In genomic region chr3:35422826-35423601, GRCh38 we compare ENCODE assay signal across 19 cellular contexts.
DNase-seq lines count a peak whose midpoint lies in the region; ATAC-seq, FAIRE-seq and TF ChIP-seq lines count a peak whose summit lies in the region.
"Had no signal": no experiment of that assay in that cellular context is flagged by ENCODE, and none has a peak within 500 bp of the region (broad histone marks: within the 10 kb centered on the region; RNA-seq: fewer than 3 reads in every experiment).

No MANE protein-coding gene starts in this region.

- H2AK5ac ChIP-seq in H9 (ENCODE audit: insufficient read length, low read length) = no peak overlapping the region

- H3K4ac ChIP-seq in H9 (ENCODE audit: low read depth, low read length) = no peak overlapping the region

- H3T11ph ChIP-seq in H9 (ENCODE audit: low read length) = no peak overlapping the region

- H3K56ac ChIP-seq in H9 (ENCODE audit: insufficient read length, low read depth, low read length) = no peak overlapping the region

- peak; percentile 70 for FAIRE-seq in endothelial cell of umbilical vein (lab: Jason Lieb, UNC)
- FAIRE-seq: TTC549 had no signal

- no peaks in the 10 kb centered on the region for H3K9me1 ChIP-seq in endothelial cell of umbilical vein (replicated peaks; ENCODE audit: control insufficient read depth, extremely low read depth, insufficient read depth, low read length)

- intact Hi-C loops in endothelial cell of umbilical vein (cut with micrococcal nuclease) = loop anchor here (1.0 to 5.0 kb wide), 5 partner anchors 40 to 509 kb away; no protein-coding TSS in a partner anchor

- TF ChIP-seq CTCF in H9 (conservative IDR thresholded peaks at IDR 0.05) (no peak), endothelial cell of umbilical vein (IDR thresholded peaks at IDR 0.05; ENCODE audit: extremely low read depth in 1 of 2, insufficient read depth in 1 of 2, low read depth in 1 of 2, low read length in 2 of 2) (no peak), osteoblast (IDR thresholded peaks at IDR 0.05; ENCODE audit: extremely low read depth, low read depth, low read length) (no peak)

- H3K4me1 Mint-ChIP-seq in H9 = no peaks in the 10 kb centered on the region
- H3K4me1 Mint-ChIP-seq in stimulated activated effector memory CD8-positive, alpha-beta T cell treated with anti-CD3 and anti-CD28 coated beads, Interleukin-12 subunit alpha, Interleukin-12 subunit beta, amount 100 ng/mL, for 72 hours = no peaks in the 10 kb centered on the region
- H3K4me1 Mint-ChIP-seq: activated naive CD8-positive, alpha-beta T cell treated with anti-CD3 and anti-CD28 coated beads, Interleukin-2, amount 10 ng/mL, durations not matched to agents 7 days and 5 days; stimulated activated naive B cell treated with anti-CD40 and anti-IgM and Interleukin-4, amounts not matched to agents 10 μg/mL and 1 μg/mL and 100 μg/mL, for 72 hours had no signal

- H4K91ac ChIP-seq in H9 (ENCODE audit: insufficient read length, low read depth, low read length) = no peak overlapping the region

- no peak overlapping the region for H2BK12ac ChIP-seq in H9 (ENCODE audit: insufficient read length, low read depth, low read length)

- H3K27ac Mint-ChIP-seq in H9 = peak overlapping the region in 1 of 3 experiments; percentile 12; a peak in 1 of 7 replicates
- no peak overlapping the region for H3K27ac Mint-ChIP-seq in stimulated activated effector memory CD8-positive, alpha-beta T cell treated with anti-CD3 and anti-CD28 coated beads, Interleukin-12 subunit alpha, Interleukin-12 subunit beta, amount 100 ng/mL, for 72 hours
- H3K27ac Mint-ChIP-seq: activated naive CD8-positive, alpha-beta T cell treated with anti-CD3 and anti-CD28 coated beads, Interleukin-2, amount 10 ng/mL, durations not matched to agents 7 days and 5 days; stimulated activated naive B cell treated with anti-CD40 and anti-IgM and Interleukin-4, amounts not matched to agents 10 μg/mL and 1 μg/mL and 100 μg/mL, for 72 hours had no signal

- no peak overlapping the region for H3K14ac ChIP-seq in H9 (ENCODE audit: insufficient read depth, low read length)

- no peak overlapping the region for H3K18ac ChIP-seq in H9 (ENCODE audit: insufficient read length, low read depth, low read length)

- ATAC-seq in SK-N-SH treated with all-trans-retinoic acid at 6 μM for 48 hours = 0 out of 3 replicates have a peak, but pooled peaks have one; percentile 36
- ATAC-seq in HG03045 (IDR thresholded peaks at IDR 0.05; ENCODE audit: unreplicated experiment) = no peak
- no peak for ATAC-seq in HG02870 (IDR thresholded peaks at IDR 0.05; ENCODE audit: unreplicated experiment)
- no peak for ATAC-seq in stimulated activated effector memory CD8-positive, alpha-beta T cell treated with anti-CD3 and anti-CD28 coated beads, Interleukin-12 subunit alpha, Interleukin-12 subunit beta, amount 100 ng/mL, for 72 hours
- ATAC-seq in GM21737 (IDR thresholded peaks at IDR 0.05; ENCODE audit: unreplicated experiment) = no peak
- ATAC-seq: heart left ventricle; stimulated activated naive B cell treated with anti-CD40 and anti-IgM and Interleukin-4, amounts not matched to agents 10 μg/mL and 1 μg/mL and 100 μg/mL, for 72 hours had no signal

- CTCF ChIA-PET in endothelial cell of umbilical vein (lab: Charles Lee) = interaction anchor here (0.7 to 1.8 kb wide), 6 partner anchors 11 to 510 kb away, joined by 3 to 5 read pairs (median 4); no protein-coding TSS in a partner anchor

- no peak overlapping the region for H4K8ac ChIP-seq in H9 (replicated peaks; ENCODE audit: insufficient read length, low read depth, low read length)

- no peaks in the 10 kb centered on the region for H3K23me2 ChIP-seq in H9 (ENCODE audit: insufficient read length, low read depth, low read length, poor library complexity, severe bottlenecking)

- WGBS in H9 (ENCODE audit: extremely low coverage, insufficient read length, low lambda C conversion rate) = no CpG with 5 or more reads among the region's 6 CpGs

- POLR2A ChIA-PET in endothelial cell of umbilical vein (lab: Charles Lee) = no interaction called here

- H4K20me1 ChIP-seq in H9 (ENCODE audit: control insufficient read depth, insufficient read depth, insufficient read length) (no peaks in the 10 kb centered on the region), endothelial cell of umbilical vein (replicated peaks; ENCODE audit: control insufficient read depth, extremely low read depth, insufficient read depth, low read length) (no peaks in the 10 kb centered on the region), osteoblast (ENCODE audit: insufficient read depth, low read length) (no peaks in the 10 kb centered on the region)

- no peak for DNase-seq in H9
- DNase-seq in endothelial cell of umbilical vein (ENCODE audit: low read depth, low spot score) = peak; percentile 81
- DNase-seq in osteoblast (ENCODE audit: insufficient read length, low spot score, missing footprints) = no peak
- no peak for DNase-seq in stimulated activated effector memory CD8-positive, alpha-beta T cell treated with anti-CD3 and anti-CD28 coated beads, Interleukin-12 subunit alpha, Interleukin-12 subunit beta, amount 100 ng/mL, for 72 hours (ENCODE audit: low spot score in 2 of 2)
- DNase-seq: activated CD4-positive, alpha-beta T cell treated with anti-CD3 and anti-CD28 coated beads, Interleukin-2, amount 50 U/mL, for 4 hours; activated naive CD8-positive, alpha-beta T cell treated with anti-CD3 and anti-CD28 coated beads, Interleukin-2, amount 10 ng/mL, durations not matched to agents 7 days and 5 days; activated T-cell treated with anti-CD3 and anti-CD28 coated beads, Interleukin-2, amount 50 U/mL, for 48 hours; heart left ventricle; IMR-90; NCI-H226; ovary; stimulated activated naive B cell treated with anti-CD40 and anti-IgM and Interleukin-4, amounts not matched to agents 10 μg/mL and 1 μg/mL and 100 μg/mL, for 72 hours had no signal

- H2BK5ac ChIP-seq in H9 (ENCODE audit: insufficient read length, low read length) = no peak overlapping the region

- no peak overlapping the region for H3K23ac ChIP-seq in H9 (ENCODE audit: insufficient read length, low read depth, low read length)

- no peaks in the 10 kb centered on the region for H3K79me2 ChIP-seq in H9 (ENCODE audit: insufficient read depth, low read length)
- no peaks in the 10 kb centered on the region for H3K79me2 ChIP-seq in endothelial cell of umbilical vein (ENCODE audit: control insufficient read depth, insufficient read depth, low read length)
- H3K79me2 ChIP-seq in osteoblast (ENCODE audit: insufficient read depth, low read length) = no peaks in the 10 kb centered on the region

- no peak overlapping the region for H4K5ac ChIP-seq in H9 (ENCODE audit: insufficient read length, low read depth, low read length)

- H3K4me1 ChIP-seq in H9 (ENCODE audit: insufficient read depth, low read length) (no peaks in the 10 kb centered on the region), endothelial cell of umbilical vein (ENCODE audit: control insufficient read depth, extremely low read depth, insufficient read depth, low read length) (peaks cover 16% of the 10 kb centered on the region), osteoblast (ENCODE audit: insufficient read depth, low read length) (no peaks in the 10 kb centered on the region)
- H3K4me1 ChIP-seq: heart left ventricle, SJSA1 had no signal

- peak overlapping the region in 1 of 3 experiments; percentile 18 for H3K4me3 ChIP-seq in endothelial cell of umbilical vein (replicated peaks in 1 of 3; ENCODE audit: insufficient read depth in 1 of 3, low read depth in 1 of 3, low read length in 3 of 3)
- H3K4me3 ChIP-seq in osteoblast (ENCODE audit: insufficient read depth, low read length) = no peak overlapping the region
- H3K4me3 ChIP-seq: heart left ventricle, ovary, SJSA1, skin epidermis had no signal

- H3K27me3 ChIP-seq in H9 (ENCODE audit: insufficient read depth, low read length) (no peaks in the 10 kb centered on the region), endothelial cell of umbilical vein (ENCODE audit: control insufficient read depth in 2 of 2, insufficient read depth in 2 of 2, low read length in 2 of 2) (peaks cover 18 to 20% of the 10 kb centered on the region in 2 experiments), osteoblast (ENCODE audit: insufficient read depth, low read length) (no peaks in the 10 kb centered on the region)
- H3K27me3 ChIP-seq: heart left ventricle, SJSA1 had no signal

- no peaks in the 10 kb centered on the region for H3K36me3 ChIP-seq in endothelial cell of umbilical vein (ENCODE audit: control insufficient read depth in 2 of 2, extremely low read depth in 1 of 2, insufficient read depth in 2 of 2, low read length in 2 of 2)
- H3K36me3 ChIP-seq in osteoblast (ENCODE audit: insufficient read depth, low read length) = no peaks in the 10 kb centered on the region
- H3K36me3 ChIP-seq: heart left ventricle, ovary, SJSA1 had no signal

- no peak overlapping the region for H2BK120ac ChIP-seq in H9 (ENCODE audit: low read depth, low read length, poor library complexity, severe bottlenecking)

- no peak overlapping the region for H3K27ac ChIP-seq in H9 (ENCODE audit: insufficient read length, low read depth, low read length)
- peak overlapping the region; percentile 32 for H3K27ac ChIP-seq in endothelial cell of umbilical vein (ENCODE audit: insufficient read depth, low read depth, low read length)
- no peak overlapping the region for H3K27ac ChIP-seq in osteoblast (ENCODE audit: low read depth, low read length)
- H3K27ac ChIP-seq: heart left ventricle, ovary, SJSA1, skin epidermis had no signal

- H2AFZ ChIP-seq in H9 (ENCODE audit: low read length) = peak overlapping the region; percentile 56
- peak overlapping the region; percentile 1 for H2AFZ ChIP-seq in endothelial cell of umbilical vein (ENCODE audit: low read depth, low read length)
- peak overlapping the region; percentile 49 for H2AFZ ChIP-seq in osteoblast (ENCODE audit: low read length)

- H3K4me2 ChIP-seq in H9 (ENCODE audit: insufficient read depth, insufficient read length, low read length) = no peak overlapping the region
- peak overlapping the region; percentile 62 for H3K4me2 ChIP-seq in endothelial cell of umbilical vein (ENCODE audit: insufficient read depth, low read length)
- peak overlapping the region; percentile 15 for H3K4me2 ChIP-seq in osteoblast (ENCODE audit: insufficient read depth, low read length)

- H3K9ac ChIP-seq in H9 (ENCODE audit: extremely low read depth, insufficient read length, low read length) (no peak overlapping the region), endothelial cell of umbilical vein (replicated peaks; ENCODE audit: extremely low read depth, insufficient read depth, low read length) (peak overlapping the region; percentile 0)

- no peak for TF ChIP-seq POLR2A in endothelial cell of umbilical vein (IDR thresholded peaks at IDR 0.05; ENCODE audit: low read depth, low read length)

- H3K27me3 Mint-ChIP-seq in H9 (ENCODE audit: low read depth) = no peaks in the 10 kb centered on the region

- H3K36me3 Mint-ChIP-seq in H9 (ENCODE audit: insufficient read depth in 1 of 3, low read depth in 3 of 3) = no peaks in the 10 kb centered on the region
- no peaks in the 10 kb centered on the region for H3K36me3 Mint-ChIP-seq in stimulated activated effector memory CD8-positive, alpha-beta T cell treated with anti-CD3 and anti-CD28 coated beads, Interleukin-12 subunit alpha, Interleukin-12 subunit beta, amount 100 ng/mL, for 72 hours
- H3K36me3 Mint-ChIP-seq: activated naive CD8-positive, alpha-beta T cell treated with anti-CD3 and anti-CD28 coated beads, Interleukin-2, amount 10 ng/mL, durations not matched to agents 7 days and 5 days; stimulated activated naive B cell treated with anti-CD40 and anti-IgM and Interleukin-4, amounts not matched to agents 10 μg/mL and 1 μg/mL and 100 μg/mL, for 72 hours had no signal

- no peaks in the 10 kb centered on the region for H3K79me1 ChIP-seq in H9 (ENCODE audit: insufficient read depth, low read depth, low read length, poor library complexity, severe bottlenecking)

- no peaks in the 10 kb centered on the region for H3K9me3 Mint-ChIP-seq in H9
- H3K9me3 Mint-ChIP-seq in stimulated activated effector memory CD8-positive, alpha-beta T cell treated with anti-CD3 and anti-CD28 coated beads, Interleukin-12 subunit alpha, Interleukin-12 subunit beta, amount 100 ng/mL, for 72 hours = peaks cover 13% of the 10 kb centered on the region
- H3K9me3 Mint-ChIP-seq: activated naive CD8-positive, alpha-beta T cell treated with anti-CD3 and anti-CD28 coated beads, Interleukin-2, amount 10 ng/mL, durations not matched to agents 7 days and 5 days; stimulated activated naive B cell treated with anti-CD40 and anti-IgM and Interleukin-4, amounts not matched to agents 10 μg/mL and 1 μg/mL and 100 μg/mL, for 72 hours had no signal

- TSS peak; percentile 87 for BruUV-seq in endothelial cell of umbilical vein (replicated peaks; lab: Mats Ljungman, UMichigan)

- H3K4me3 Mint-ChIP-seq in H9 = no peak overlapping the region
- no peak overlapping the region for H3K4me3 Mint-ChIP-seq in stimulated activated effector memory CD8-positive, alpha-beta T cell treated with anti-CD3 and anti-CD28 coated beads, Interleukin-12 subunit alpha, Interleukin-12 subunit beta, amount 100 ng/mL, for 72 hours
- H3K4me3 Mint-ChIP-seq: activated naive CD8-positive, alpha-beta T cell treated with anti-CD3 and anti-CD28 coated beads, Interleukin-2, amount 10 ng/mL, durations not matched to agents 7 days and 5 days; stimulated activated naive B cell treated with anti-CD40 and anti-IgM and Interleukin-4, amounts not matched to agents 10 μg/mL and 1 μg/mL and 100 μg/mL, for 72 hours had no signal

- H2BK15ac ChIP-seq in H9 (ENCODE audit: low read depth, low read length) = no peak overlapping the region

- dilution Hi-C loops in endothelial cell of umbilical vein (cut with MboI; ENCODE audit: extremely low pct_ligation_motif_present, low sequenced_read_pairs) = no loop called here

- H2BK20ac ChIP-seq in H9 (ENCODE audit: low read depth, low read length, poor library complexity, severe bottlenecking) = no peak overlapping the region

- H3K9me3 ChIP-seq in H9 (ENCODE audit: control insufficient read depth, low read depth, low read length) (no peaks in the 10 kb centered on the region), endothelial cell of umbilical vein (replicated peaks; ENCODE audit: control insufficient read depth, insufficient read depth, low read length) (no peaks in the 10 kb centered on the region), osteoblast (ENCODE audit: low read depth, low read length) (peaks cover 2% of the 10 kb centered on the region)
- H3K9me3 ChIP-seq: heart left ventricle, ovary, SJSA1 had no signal

Comparison
In these comparisons a context has a peak if more than half of its experiments do, and no peak if none do; other contexts are left out.
1. H2AFZ ChIP-seq: peak in every context shown above with its lines; median percentile 56 in H9; 49 in osteoblast; 1 in endothelial cell of umbilical vein.